In the genomic region with DNA sequence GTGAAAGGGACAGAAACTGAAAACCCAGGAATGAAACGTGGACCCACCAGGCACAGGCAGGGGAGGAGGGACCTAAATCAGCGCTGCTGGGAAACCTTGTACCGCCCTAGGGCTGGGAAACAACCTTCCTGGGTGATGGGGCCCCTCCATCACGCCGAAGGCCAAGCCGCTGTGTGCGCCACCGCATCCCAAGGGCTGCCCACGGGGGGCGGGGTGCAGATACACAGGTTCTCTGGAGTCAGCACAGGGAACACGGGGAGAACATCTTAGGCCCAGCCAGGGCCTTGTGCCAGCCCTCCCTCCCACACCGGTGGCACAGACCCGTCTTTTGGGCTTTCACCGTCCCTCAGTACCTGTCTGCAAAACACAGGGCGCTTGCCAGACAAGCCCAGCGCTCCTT, we compare ENCODE assay signal across 24 cellular contexts. TPM values are rescaled to one million over a fixed set of nuclear protein-coding genes. Genes with fewer than 3 reads are reported as not detected.
"Had no signal": no experiment of that assay in that cellular context is flagged by ENCODE, and none has a peak within 500 bp of the region (broad histone marks: within the 10 kb centered on the region; RNA-seq: fewer than 3 reads in every experiment).

No MANE protein-coding gene starts in this region.

- H3K36me3 ChIP-seq: cardiac muscle cell had no signal

- H3K9ac ChIP-seq: KMS-11 had no signal

- H3K9me3 ChIP-seq: Peyer's patch had no signal

- H3K4me3 ChIP-seq: cardiac muscle cell, Peyer's patch had no signal

- H3K27ac ChIP-seq: brain microvascular endothelial cell, cardiac muscle cell, KMS-11, Peyer's patch, RWPE1 had no signal

- H3K4me2 ChIP-seq: KMS-11 had no signal

- DNase-seq: activated CD4-positive, alpha-beta T cell treated with anti-CD3 and anti-CD28 coated beads, Interleukin-2, amount 10 ng/mL, durations not matched to agents 24 days and 14 days; activated CD4-positive, alpha-beta T cell treated with anti-CD3 and anti-CD28 coated beads, Interleukin-2, amount 50 U/mL, for 48 hours; activated CD4-positive, CD25-positive, alpha-beta regulatory T cell treated with anti-CD3 and anti-CD28 coated beads, Interleukin-2, amount 50 U/mL, for 72 hours; activated CD8-positive, alpha-beta memory T cell treated with anti-CD3 and anti-CD28 coated beads, Interleukin-2, amount 10 ng/mL, durations not matched to agents 7 days and 5 days; activated effector memory CD4-positive, alpha-beta T cell treated with Interleukin-2 at 50 U/mL for 16 hours; activated naive CD4-positive, alpha-beta T cell; activated T-cell treated with anti-CD3 and anti-CD28 coated beads, Interleukin-2, amount 50 U/mL, for 24 hours; amygdala; MM.1S; NCI-H1105 treated with DMSO at 0.1 percent for 48 hours; NCI-H1436 treated with DMSO at 0.1 percent for 48 hours; NCI-H2081; NCI-H446; NCI-H526; NCI-H82; Peyer's patch; SHP77 treated with DMSO at 0.1 percent for 48 hours had no signal

- H3K4me1 ChIP-seq: Peyer's patch had no signal

- ATAC-seq: activated CD8-positive, alpha-beta memory T cell treated with anti-CD3 and anti-CD28 coated beads, Interleukin-2, amount 10 ng/mL, durations not matched to agents 7 days and 5 days; WTC11 had no signal

- H3K27me3 ChIP-seq: brain microvascular endothelial cell, cardiac muscle cell, Peyer's patch had no signal

RNA-seq across cellular contexts. Expression of a gene that starts 46.3 kb away (rescaled TPM):
- total RNA-seq: activated CD4-positive, alpha-beta T cell treated with anti-CD3 and anti-CD28 coated beads, Interleukin-2, amount 10 ng/mL, durations not matched to agents 24 days and 14 days; activated CD8-positive, alpha-beta memory T cell treated with anti-CD3 and anti-CD28 coated beads, Interleukin-2, amount 10 ng/mL, durations not matched to agents 7 days and 5 days; activated T-helper 1 cell treated with anti-CD3 and anti-CD28 coated beads, Interleukin-12 subunit alpha, Interleukin-12 subunit beta, Interleukin-2, Interleukin-4 antibody, amounts not matched to agents 30 ng/mL and 10 ng/mL and 1 ng/mL, durations not matched to agents 14 hours and 24 hours and 36 hours; cardiac muscle cell; Peyer's patch; SK-MEL-5; WTC11 had no signal
- polyA plus RNA-seq: cardiac muscle cell had no signal
